In the genomic region with DNA sequence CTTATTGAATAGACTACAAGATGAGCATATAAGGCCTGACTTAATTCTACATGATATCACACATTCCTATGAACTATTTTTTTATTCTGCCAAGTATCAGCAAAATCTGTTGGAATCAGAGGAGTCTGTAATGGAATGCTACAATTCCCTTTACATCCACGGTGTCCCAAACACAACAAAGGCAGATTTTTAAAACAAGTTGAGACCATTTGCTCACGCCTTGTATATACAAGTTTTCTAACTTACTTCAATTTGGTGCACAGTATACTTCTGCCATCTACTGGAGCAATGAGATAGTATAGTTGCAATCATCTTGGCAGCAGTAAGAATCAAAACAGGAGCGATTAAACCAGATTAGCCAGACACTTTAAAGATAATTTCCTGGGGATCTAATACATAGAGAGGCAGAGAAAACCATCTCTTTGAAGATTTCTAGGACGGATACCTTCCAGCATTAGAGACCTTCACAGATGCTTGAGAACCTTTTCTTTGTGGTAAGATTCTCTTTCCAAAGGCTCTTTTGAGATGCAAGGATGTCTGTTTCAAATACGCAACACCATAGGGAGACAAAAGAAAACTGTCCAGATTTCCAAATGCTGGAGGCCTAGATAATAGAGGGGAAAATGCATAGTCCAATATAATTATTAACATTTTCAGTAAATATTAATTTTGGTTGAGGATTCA, we compare ENCODE assay signal across 9 cellular contexts.
DNase-seq lines count a peak whose midpoint lies in the region; ATAC-seq and TF ChIP-seq lines count a peak whose summit lies in the region.
"Had no signal": no experiment of that assay in that cellular context is flagged by ENCODE, and none has a peak within 500 bp of the region (broad histone marks: within the 10 kb centered on the region; RNA-seq: fewer than 3 reads in every experiment).

No MANE protein-coding gene starts in this region.

- H3K4me1 Mint-ChIP-seq in WTC11 (peaks cover 12% of the 10 kb centered on the region), nephron (peaks cover 13% of the 10 kb centered on the region)
- H3K4me1 Mint-ChIP-seq in activated T-cell treated with anti-CD3 and anti-CD28 coated beads, Interleukin-2, amount 50 U/mL, for 4 hours (ENCODE audit: low read depth), result no peaks in the 10 kb centered on the region

- H3K27ac Mint-ChIP-seq in WTC11 (no peak overlapping the region), nephron (peak overlapping the region in 1 of 3 experiments; percentile 12)

- H3K4me3 Mint-ChIP-seq in WTC11, result no peak overlapping the region
- H3K4me3 Mint-ChIP-seq in nephron, result no peak overlapping the region
- H3K4me3 Mint-ChIP-seq in activated T-cell treated with anti-CD3 and anti-CD28 coated beads, Interleukin-2, amount 50 U/mL, for 4 hours, result no peak overlapping the region

- CTCF ChIA-PET in WTC11 (lab: Charles Lee), result no interaction called here

- H3K9me3 Mint-ChIP-seq in WTC11, result peaks cover 6% of the 10 kb centered on the region
- H3K9me3 Mint-ChIP-seq in nephron, result no peaks in the 10 kb centered on the region
- no peaks in the 10 kb centered on the region for H3K9me3 Mint-ChIP-seq in activated T-cell treated with anti-CD3 and anti-CD28 coated beads, Interleukin-2, amount 50 U/mL, for 4 hours

- ATAC-seq in WTC11 (peak; percentile 69), GM19324 (IDR thresholded peaks at IDR 0.05; ENCODE audit: low FRiP score, unreplicated experiment) (no peak)
- ATAC-seq in stimulated activated naive CD8-positive, alpha-beta T cell treated with anti-CD3 and anti-CD28 coated beads, Interleukin-15, Interleukin-2, amounts not matched to agents 100 U/mL and 50 U/mL, for 24 hours, result no peak
- no peak for ATAC-seq in activated T-cell treated with anti-CD3 and anti-CD28 coated beads, Interleukin-2, amount 50 U/mL, for 4 hours

- H3K27me3 Mint-ChIP-seq in WTC11 (ENCODE audit: low read depth) (peaks cover 2% of the 10 kb centered on the region; the same call in 1 of the 2 replicates), nephron (ENCODE audit: low read depth) (no peaks in the 10 kb centered on the region)
- no peaks in the 10 kb centered on the region for H3K27me3 Mint-ChIP-seq in activated T-cell treated with anti-CD3 and anti-CD28 coated beads, Interleukin-2, amount 50 U/mL, for 4 hours (ENCODE audit: low read depth)

- peak; percentile 21 for TF ChIP-seq CTCF in GM12865 (IDR thresholded peaks at IDR 0.05; ENCODE audit: insufficient read depth, low read depth, low read length, missing control alignments)
- TF ChIP-seq CTCF in WTC11 (IDR thresholded peaks at IDR 0.05), result no peak
- TF ChIP-seq CTCF in nephron (IDR thresholded peaks at IDR 0.05; ENCODE audit: unreplicated experiment in 3 of 3), result peak; percentile 64 to 70 (median 68)

- DNase-seq in GM12865 (ENCODE audit: low read depth), result peak; percentile 7
- DNase-seq in HT1080 (ENCODE audit: low read depth), result peak; percentile 26
- no peak for DNase-seq in WTC11 (ENCODE audit: low spot score)
- no peak for DNase-seq in stimulated activated naive CD8-positive, alpha-beta T cell treated with anti-CD3 and anti-CD28 coated beads, Interleukin-15, Interleukin-2, amounts not matched to agents 100 U/mL and 50 U/mL, for 24 hours
- no peak for DNase-seq in activated T-cell treated with anti-CD3 and anti-CD28 coated beads, Interleukin-2, amount 50 U/mL, for 4 hours
- no peak for DNase-seq in activated T-cell treated with anti-CD3 and anti-CD28 coated beads, Interleukin-2, amount 50 U/mL, for 1 hour
- DNase-seq: Right ventricle myocardium superior had no signal

- H3K36me3 Mint-ChIP-seq in WTC11 (no peaks in the 10 kb centered on the region), nephron (ENCODE audit: low read depth) (no peaks in the 10 kb centered on the region)
- no peaks in the 10 kb centered on the region for H3K36me3 Mint-ChIP-seq in activated T-cell treated with anti-CD3 and anti-CD28 coated beads, Interleukin-2, amount 50 U/mL, for 4 hours (ENCODE audit: insufficient read depth)

- no peak overlapping the region for H3K4me3 ChIP-seq in GM12865 (ENCODE audit: low read depth, low read length)

- POLR2A ChIA-PET in WTC11 (lab: Charles Lee), result no interaction called here

TF ChIP-seq in WTC11, 78 proteins besides CTCF, POLR2A, EP300 and RAD21 (continues in another document):
- TF ChIP-seq, protein P1, sequence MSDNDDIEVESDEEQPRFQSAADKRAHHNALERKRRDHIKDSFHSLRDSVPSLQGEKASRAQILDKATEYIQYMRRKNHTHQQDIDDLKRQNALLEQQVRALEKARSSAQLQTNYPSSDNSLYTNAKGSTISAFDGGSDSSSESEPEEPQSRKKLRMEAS (CRISPR knock-in tag; IDR thresholded peaks at IDR 0.05), result no peak
- TF ChIP-seq, protein P2, sequence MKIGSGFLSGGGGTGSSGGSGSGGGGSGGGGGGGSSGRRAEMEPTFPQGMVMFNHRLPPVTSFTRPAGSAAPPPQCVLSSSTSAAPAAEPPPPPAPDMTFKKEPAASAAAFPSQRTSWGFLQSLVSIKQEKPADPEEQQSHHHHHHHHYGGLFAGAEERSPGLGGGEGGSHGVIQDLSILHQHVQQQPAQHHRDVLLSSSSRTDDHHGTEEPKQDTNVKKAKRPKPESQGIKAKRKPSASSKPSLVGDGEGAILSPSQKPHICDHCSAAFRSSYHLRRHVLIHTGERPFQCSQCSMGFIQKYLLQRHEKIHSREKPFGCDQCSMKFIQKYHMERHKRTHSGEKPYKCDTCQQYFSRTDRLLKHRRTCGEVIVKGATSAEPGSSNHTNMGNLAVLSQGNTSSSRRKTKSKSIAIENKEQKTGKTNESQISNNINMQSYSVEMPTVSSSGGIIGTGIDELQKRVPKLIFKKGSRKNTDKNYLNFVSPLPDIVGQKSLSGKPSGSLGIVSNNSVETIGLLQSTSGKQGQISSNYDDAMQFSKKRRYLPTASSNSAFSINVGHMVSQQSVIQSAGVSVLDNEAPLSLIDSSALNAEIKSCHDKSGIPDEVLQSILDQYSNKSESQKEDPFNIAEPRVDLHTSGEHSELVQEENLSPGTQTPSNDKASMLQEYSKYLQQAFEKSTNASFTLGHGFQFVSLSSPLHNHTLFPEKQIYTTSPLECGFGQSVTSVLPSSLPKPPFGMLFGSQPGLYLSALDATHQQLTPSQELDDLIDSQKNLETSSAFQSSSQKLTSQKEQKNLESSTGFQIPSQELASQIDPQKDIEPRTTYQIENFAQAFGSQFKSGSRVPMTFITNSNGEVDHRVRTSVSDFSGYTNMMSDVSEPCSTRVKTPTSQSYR (CRISPR knock-in tag; IDR thresholded peaks at IDR 0.05), result no peak
- TF ChIP-seq CREB1 (CRISPR knock-in tag; IDR thresholded peaks at IDR 0.05) (no peak), NFYB (CRISPR knock-in tag; conservative IDR thresholded peaks at IDR 0.05; ENCODE audit: low read depth) (no peak), FOXP1 (CRISPR knock-in tag; IDR thresholded peaks at IDR 0.05; ENCODE audit: borderline replicate concordance) (no peak), ZBTB21 (CRISPR knock-in tag; IDR thresholded peaks at IDR 0.05; ENCODE audit: borderline replicate concordance) (no peak), PRRX2 (CRISPR knock-in tag; IDR thresholded peaks at IDR 0.05) (no peak), NR3C1 (CRISPR knock-in tag; conservative IDR thresholded peaks at IDR 0.05; ENCODE audit: low read depth) (no peak)
- TF ChIP-seq, protein P3, sequence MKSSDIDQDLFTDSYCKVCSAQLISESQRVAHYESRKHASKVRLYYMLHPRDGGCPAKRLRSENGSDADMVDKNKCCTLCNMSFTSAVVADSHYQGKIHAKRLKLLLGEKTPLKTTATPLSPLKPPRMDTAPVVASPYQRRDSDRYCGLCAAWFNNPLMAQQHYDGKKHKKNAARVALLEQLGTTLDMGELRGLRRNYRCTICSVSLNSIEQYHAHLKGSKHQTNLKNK (CRISPR knock-in tag; IDR thresholded peaks at IDR 0.05), result no peak
- TF ChIP-seq, protein P4, sequence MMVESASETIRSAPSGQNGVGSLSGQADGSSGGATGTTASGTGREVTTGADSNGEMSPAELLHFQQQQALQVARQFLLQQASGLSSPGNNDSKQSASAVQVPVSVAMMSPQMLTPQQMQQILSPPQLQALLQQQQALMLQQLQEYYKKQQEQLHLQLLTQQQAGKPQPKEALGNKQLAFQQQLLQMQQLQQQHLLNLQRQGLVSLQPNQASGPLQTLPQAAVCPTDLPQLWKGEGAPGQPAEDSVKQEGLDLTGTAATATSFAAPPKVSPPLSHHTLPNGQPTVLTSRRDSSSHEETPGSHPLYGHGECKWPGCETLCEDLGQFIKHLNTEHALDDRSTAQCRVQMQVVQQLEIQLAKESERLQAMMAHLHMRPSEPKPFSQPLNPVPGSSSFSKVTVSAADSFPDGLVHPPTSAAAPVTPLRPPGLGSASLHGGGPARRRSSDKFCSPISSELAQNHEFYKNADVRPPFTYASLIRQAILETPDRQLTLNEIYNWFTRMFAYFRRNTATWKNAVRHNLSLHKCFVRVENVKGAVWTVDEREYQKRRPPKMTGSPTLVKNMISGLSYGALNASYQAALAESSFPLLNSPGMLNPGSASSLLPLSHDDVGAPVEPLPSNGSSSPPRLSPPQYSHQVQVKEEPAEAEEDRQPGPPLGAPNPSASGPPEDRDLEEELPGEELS (CRISPR knock-in tag; IDR thresholded peaks at IDR 0.05), result no peak
- TF ChIP-seq, protein P5, sequence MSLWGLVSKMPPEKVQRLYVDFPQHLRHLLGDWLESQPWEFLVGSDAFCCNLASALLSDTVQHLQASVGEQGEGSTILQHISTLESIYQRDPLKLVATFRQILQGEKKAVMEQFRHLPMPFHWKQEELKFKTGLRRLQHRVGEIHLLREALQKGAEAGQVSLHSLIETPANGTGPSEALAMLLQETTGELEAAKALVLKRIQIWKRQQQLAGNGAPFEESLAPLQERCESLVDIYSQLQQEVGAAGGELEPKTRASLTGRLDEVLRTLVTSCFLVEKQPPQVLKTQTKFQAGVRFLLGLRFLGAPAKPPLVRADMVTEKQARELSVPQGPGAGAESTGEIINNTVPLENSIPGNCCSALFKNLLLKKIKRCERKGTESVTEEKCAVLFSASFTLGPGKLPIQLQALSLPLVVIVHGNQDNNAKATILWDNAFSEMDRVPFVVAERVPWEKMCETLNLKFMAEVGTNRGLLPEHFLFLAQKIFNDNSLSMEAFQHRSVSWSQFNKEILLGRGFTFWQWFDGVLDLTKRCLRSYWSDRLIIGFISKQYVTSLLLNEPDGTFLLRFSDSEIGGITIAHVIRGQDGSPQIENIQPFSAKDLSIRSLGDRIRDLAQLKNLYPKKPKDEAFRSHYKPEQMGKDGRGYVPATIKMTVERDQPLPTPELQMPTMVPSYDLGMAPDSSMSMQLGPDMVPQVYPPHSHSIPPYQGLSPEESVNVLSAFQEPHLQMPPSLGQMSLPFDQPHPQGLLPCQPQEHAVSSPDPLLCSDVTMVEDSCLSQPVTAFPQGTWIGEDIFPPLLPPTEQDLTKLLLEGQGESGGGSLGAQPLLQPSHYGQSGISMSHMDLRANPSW (CRISPR knock-in tag; conservative IDR thresholded peaks at IDR 0.05; ENCODE audit: low read depth), result no peak

Comparison
In these comparisons a context has a peak if more than half of its experiments do, and no peak if none do; other contexts are left out.
1. DNase-seq: peak in GM12865 (single experiment) and HT1080 (single experiment); none in WTC11 (single experiment), stimulated activated naive CD8-positive, alpha-beta T cell treated with anti-CD3 and anti-CD28 coated beads, Interleukin-15, Interleukin-2, amounts not matched to agents 100 U/mL and 50 U/mL, for 24 hours (single experiment), activated T-cell treated with anti-CD3 and anti-CD28 coated beads, Interleukin-2, amount 50 U/mL, for 4 hours (single experiment) and activated T-cell treated with anti-CD3 and anti-CD28 coated beads, Interleukin-2, amount 50 U/mL, for 1 hour (single experiment).